ENCODE assay signal across 8 cellular contexts in genomic region chr5:176542135-176542595, GRCh38. TPM values are rescaled to one million over a fixed set of nuclear protein-coding genes. Genes with fewer than 3 reads are reported as not detected.
DNase-seq lines count a peak whose midpoint lies in the region; ATAC-seq and TF ChIP-seq lines count a peak whose summit lies in the region.

No MANE protein-coding gene starts in this region.

- H3K4me1 ChIP-seq in HAP-1: peaks cover 30% of the 10 kb centered on the region

- in situ Hi-C loops in HAP-1 (cut with MboI; ENCODE audit: low sequenced_read_pairs) (loop anchor here (10.0 kb wide), 1 partner anchor 127 kb away; the partner anchor contains the start of gene CLTB), ACHN (cut with HindIII; ENCODE audit: low pct_ligation_motif_present, low pct_unique_long_range_greater_than_20kb, low sequenced_read_pairs) (no loop called here)

- H3K4me3 Mint-ChIP-seq in natural killer cell: peak overlapping the region; percentile 88

- H3K4me3 ChIP-seq in HAP-1 (peak overlapping the region; percentile 53), WI38 (ENCODE audit: low read depth, low read length) (peak overlapping the region; percentile 63; the same call in 1 of the 2 replicates)

- DNase-seq in HAP-1 (ENCODE audit: low spot score in 2 of 2) (peak in 1 of 2 experiments; percentile 67), natural killer cell (peak; percentile 52), ACHN (no peak), dedifferentiated amniotic fluid mesenchymal stem cell (ENCODE audit: extremely low spot score) (no peak), NCI-H2171 (lab: John Stamatoyannopoulos, UW) (no peak)
- DNase-seq in effector CD4-positive, alpha-beta T cell: peak; percentile 44

- no peaks in the 10 kb centered on the region for H3K36me3 ChIP-seq in HAP-1 (replicated peaks)

- ATAC-seq in natural killer cell (no peak), HG02642 (IDR thresholded peaks at IDR 0.05; ENCODE audit: poor library complexity, unreplicated experiment) (no peak)

- no peaks in the 10 kb centered on the region for H3K27me3 ChIP-seq in HAP-1 (ENCODE audit: low read depth)

- no peaks in the 10 kb centered on the region for H3K27me3 Mint-ChIP-seq in natural killer cell (ENCODE audit: low read depth in 2 of 2)

- H3K9me3 Mint-ChIP-seq in natural killer cell: no peaks in the 10 kb centered on the region

- TF ChIP-seq CTCF in WI38 (IDR thresholded peaks at IDR 0.05; ENCODE audit: low read depth, low read length) (no peak), natural killer cell (IDR thresholded peaks at IDR 0.05) (no peak)

- no peaks in the 10 kb centered on the region for H3K36me3 Mint-ChIP-seq in natural killer cell

- peak overlapping the region; percentile 99 to 100 for H3K27ac Mint-ChIP-seq in natural killer cell

- peaks cover 54 to 61% of the 10 kb centered on the region in 2 donors for H3K4me1 Mint-ChIP-seq in natural killer cell

- intact Hi-C loops in natural killer cell (cut with micrococcal nuclease): no loop called here

- H3K9me3 ChIP-seq in HAP-1: no peaks in the 10 kb centered on the region

RNA-seq across cellular contexts. Expression of gene RNF44, which starts 5.0 kb away (rescaled TPM):
- 100 to 1,000 TPM; 297 to 394 (median 359) TPM for total RNA-seq in natural killer cell

RNA-seq across cellular contexts. Expression of gene CDHR2, which starts 7.0 kb away (rescaled TPM):
- 1 to 10 TPM in 2 of 3 donors, under 1 TPM in 1; 0.75 to 2.2 (median 1.8) TPM for total RNA-seq in natural killer cell

Comparison
In these comparisons a context has a peak if more than half of its experiments do, and no peak if none do; other contexts are left out.
1. DNase-seq: peak in effector CD4-positive, alpha-beta T cell (single experiment) and natural killer cell (single experiment); none in ACHN (single experiment), dedifferentiated amniotic fluid mesenchymal stem cell (single experiment) and NCI-H2171 (single experiment).